In the genomic region with DNA sequence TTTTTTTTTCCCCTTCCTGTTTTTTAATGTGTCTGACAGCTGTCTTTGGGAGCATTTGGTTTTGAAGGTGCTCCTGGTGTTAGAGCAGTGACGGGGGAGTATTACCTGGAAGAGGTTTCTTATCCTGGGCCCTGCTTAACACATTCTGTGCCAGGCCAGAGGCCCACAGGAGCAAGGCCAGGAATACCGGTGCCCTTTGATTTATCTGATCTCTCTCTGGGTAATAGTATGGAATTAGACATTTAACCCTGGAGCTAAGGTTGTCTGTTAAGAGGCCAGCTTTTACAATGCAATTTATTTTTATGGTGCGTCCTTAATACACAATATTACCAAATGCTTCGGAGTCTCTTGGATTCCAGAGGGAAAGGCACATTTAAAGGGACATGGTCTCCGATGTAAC, we compare ENCODE assay signal across 19 cellular contexts. TPM values are rescaled to one million over a fixed set of nuclear protein-coding genes. Genes with fewer than 3 reads are reported as not detected.
DNase-seq lines count a peak whose midpoint lies in the region; ATAC-seq, FAIRE-seq and TF ChIP-seq lines count a peak whose summit lies in the region.
"Had no signal": no experiment of that assay in that cellular context is flagged by ENCODE, and none has a peak within 500 bp of the region (broad histone marks: within the 10 kb centered on the region; RNA-seq: fewer than 3 reads in every experiment).

No MANE protein-coding gene starts in this region.

- no peak overlapping the region for H4K8ac ChIP-seq in H1 (ENCODE audit: extremely low read depth, insufficient read depth, low read length)

- no peak for ATAC-seq in GM18861 (IDR thresholded peaks at IDR 0.05; ENCODE audit: unreplicated experiment)
- no peak for ATAC-seq in GM21723 (IDR thresholded peaks at IDR 0.05; ENCODE audit: unreplicated experiment)

- H3K36me3 ChIP-seq in CD8-positive, alpha-beta memory T cell (ENCODE audit: insufficient read depth, low read length) = peaks cover 5% of the 10 kb centered on the region
- peaks cover 0 to 2% (median 0%) of the 10 kb centered on the region in 4 experiments; a peak in 2 of 8 replicates for H3K36me3 ChIP-seq in H1 (ENCODE audit: control insufficient read depth in 2 of 4, insufficient read depth in 4 of 4, low read length in 3 of 4)
- H3K36me3 ChIP-seq in neural progenitor cell = no peaks in the 10 kb centered on the region
- H3K36me3 ChIP-seq: Peyer's patch, SJSA1 had no signal

- no peak for DNase-seq in CD8-positive, alpha-beta memory T cell
- DNase-seq in NCI-H2171 treated with DMSO at 0.1 percent for 48 hours (lab: John Stamatoyannopoulos, UW) (peak; percentile 92), H1 (ENCODE audit: low read depth in 1 of 2, low spot score in 2 of 2) (no peak), neural progenitor cell (ENCODE audit: low spot score) (no peak), T-helper 9 cell (no peak)
- DNase-seq: Calu3, GF-D8, GOT3, KBM-7, NCI-H1930, NCI-H446, NCI-H526 treated with DMSO at 0.1 percent for 48 hours, Peyer's patch, SW 1271 had no signal

- no peak overlapping the region for H4K5ac ChIP-seq in H1 (ENCODE audit: insufficient read length, low read depth, low read length)

- no peak overlapping the region for H3K9ac ChIP-seq in H1 (replicated peaks in 1 of 4; ENCODE audit: extremely low read depth in 1 of 4, low read depth in 3 of 4, low read length in 3 of 4)
- H3K9ac ChIP-seq in neural progenitor cell = no peak overlapping the region

- H3K4me2 ChIP-seq in H1 (ENCODE audit: insufficient read depth in 1 of 2, low read depth in 2 of 2, low read length in 2 of 2) (no peak overlapping the region), neural progenitor cell (peak overlapping the region; percentile 67)

- POLR2A ChIA-PET in CD8-positive, alpha-beta memory T cell (lab: Charles Lee) = no interaction called here
- POLR2A ChIA-PET in H1 (lab: Charles Lee; ENCODE audit: partially characterized antibody) = interaction anchor here (1.2 to 4.7 kb wide), 3 partner anchors 12 to 21 kb away, joined by 3 to 27 read pairs (median 3); no protein-coding TSS in a partner anchor

- no peak for TF ChIP-seq RAD21 in H1 (IDR thresholded peaks at IDR 0.05 in 1 of 2, conservative IDR thresholded peaks at IDR 0.05 in 1 of 2; ENCODE audit: low read depth in 2 of 2, low read length in 2 of 2)

- H2BK15ac ChIP-seq in H1 (ENCODE audit: low read length) = no peak overlapping the region

- no peak overlapping the region for H3K14ac ChIP-seq in H1 (ENCODE audit: insufficient read length)

- no peak overlapping the region for H2AFZ ChIP-seq in H1 (ENCODE audit: low read length)
- no peak overlapping the region for H2AFZ ChIP-seq in neural progenitor cell (replicated peaks)

- H3K9me3 ChIP-seq in CD8-positive, alpha-beta memory T cell (ENCODE audit: low read length) = no peaks in the 10 kb centered on the region
- H3K9me3 ChIP-seq in H1 (ENCODE audit: insufficient read depth in 2 of 2, low read depth in 1 of 2, low read length in 1 of 2) (no peaks in the 10 kb centered on the region), neural progenitor cell (ENCODE audit: low read depth) (no peaks in the 10 kb centered on the region)
- H3K9me3 ChIP-seq: Peyer's patch, SJSA1 had no signal

- H4K20me1 ChIP-seq in H1 (replicated peaks in 1 of 2; ENCODE audit: control insufficient read depth in 1 of 2, insufficient read depth in 2 of 2, low read length in 2 of 2) = peaks cover 8% of the 10 kb centered on the region in 2 experiments
- H4K20me1 ChIP-seq in neural progenitor cell (ENCODE audit: low read depth) = peaks cover 43% of the 10 kb centered on the region

- peak overlapping the region in 1 of 8 donors; percentile 86 for H3K27ac Mint-ChIP-seq in CD8-positive, alpha-beta memory T cell
- no peak overlapping the region for H3K27ac Mint-ChIP-seq in neural progenitor cell

- peaks cover 0 to 3% of the 10 kb centered on the region in 2 donors for H3K27me3 Mint-ChIP-seq in CD8-positive, alpha-beta memory T cell
- peaks cover 46% of the 10 kb centered on the region for H3K27me3 Mint-ChIP-seq in neural progenitor cell (ENCODE audit: insufficient read depth, low read depth)
- H3K27me3 Mint-ChIP-seq: CD4-positive, alpha-beta memory T cell had no signal

- H2BK12ac ChIP-seq in H1 (ENCODE audit: low read depth, low read length) = 0 out of 2 replicates have a peak overlapping the region, but pooled peaks have one; percentile 50

- CTCF ChIA-PET in CD8-positive, alpha-beta memory T cell (lab: Charles Lee) = interaction anchor here (2.0 kb wide), 1 partner anchor 19 kb away, joined by 5 read pairs; no protein-coding TSS in a partner anchor
- CTCF ChIA-PET in H1 (lab: Charles Lee; ENCODE audit: partially characterized antibody) = interaction anchor here (0.8 to 15.6 kb wide), 11 partner anchors 9 to 154 kb away, joined by 3 to 173 read pairs (median 10); no protein-coding TSS in a partner anchor

- no peaks in the 10 kb centered on the region for H3K9me3 Mint-ChIP-seq in CD8-positive, alpha-beta memory T cell
- peaks cover 5% of the 10 kb centered on the region for H3K9me3 Mint-ChIP-seq in neural progenitor cell
- H3K9me3 Mint-ChIP-seq: CD4-positive, alpha-beta memory T cell had no signal

- no peak overlapping the region for H2AK5ac ChIP-seq in H1 (ENCODE audit: low read depth, low read length)

- no peak for FAIRE-seq in H1 (lab: Jason Lieb, UNC)
- FAIRE-seq: GM19239 had no signal

- H3K18ac ChIP-seq in H1 (ENCODE audit: extremely low read depth, low read length) = no peak overlapping the region

- no peak for TF ChIP-seq EP300 in H1 (IDR thresholded peaks at IDR 0.05; ENCODE audit: borderline replicate concordance in 1 of 2, low read depth in 2 of 2, low read length in 2 of 2)

- no peak overlapping the region for H3K56ac ChIP-seq in H1 (replicated peaks; ENCODE audit: insufficient read length, low read depth, low read length)

- peak overlapping the region; percentile 16 for H3K27ac ChIP-seq in CD8-positive, alpha-beta memory T cell (ENCODE audit: low read depth, low read length)
- H3K27ac ChIP-seq in H1 (ENCODE audit: low read depth, low read length) = no peak overlapping the region
- no peak overlapping the region for H3K27ac ChIP-seq in neural progenitor cell
- H3K27ac ChIP-seq: Peyer's patch, SJSA1 had no signal

- H3F3A ChIP-seq in neural progenitor cell (ENCODE audit: low read depth) = peaks cover 75% of the 10 kb centered on the region

- no peaks in the 10 kb centered on the region for H3K27me3 ChIP-seq in CD8-positive, alpha-beta memory T cell (ENCODE audit: insufficient read depth, low read length, poor library complexity, severe bottlenecking)
- H3K27me3 ChIP-seq in H1 (replicated peaks in 1 of 4; ENCODE audit: control insufficient read depth in 3 of 4, extremely low read depth in 1 of 4, insufficient read depth in 3 of 4, low read length in 3 of 4) (peaks cover 0 to 16% (median 12%) of the 10 kb centered on the region in 4 experiments; a peak in 4 of 7 replicates), neural progenitor cell (peaks cover 5% of the 10 kb centered on the region)
- H3K27me3 ChIP-seq: Peyer's patch, SJSA1 had no signal

- H3K4me1 Mint-ChIP-seq in CD8-positive, alpha-beta memory T cell = peaks cover 60 to 77% (median 61%) of the 10 kb centered on the region in 3 donors
- H3K4me1 Mint-ChIP-seq in neural progenitor cell = peaks cover 86% of the 10 kb centered on the region

- H3K23me2 ChIP-seq in H1 (ENCODE audit: low read depth, low read length) = peaks cover 7% of the 10 kb centered on the region; the same call in 1 of the 2 replicates

- no peak overlapping the region for H3K23ac ChIP-seq in H1 (ENCODE audit: insufficient read length)

- no peak overlapping the region for H4K91ac ChIP-seq in H1 (replicated peaks; ENCODE audit: insufficient read length, low read length)

- H3K79me1 ChIP-seq in H1 (ENCODE audit: low read depth, low read length) = peaks cover 19% of the 10 kb centered on the region

- H3K4ac ChIP-seq in H1 (replicated peaks; ENCODE audit: insufficient read length, low read depth, low read length) = no peak overlapping the region

- TF ChIP-seq POLR2A in H1 (IDR thresholded peaks at IDR 0.05; ENCODE audit: control extremely low read depth in 1 of 2, low read depth in 2 of 2, low read length in 2 of 2) = no peak

- WGBS in H1 (ENCODE audit: extremely low coverage in 1 of 2, insufficient coverage in 1 of 2, insufficient read length in 1 of 2, insufficient replicate concordance in 2 of 2, low coverage in 1 of 2, low lambda C conversion rate in 2 of 2, missing lambda C conversion rate in 1 of 2), 2 experiments = 86% methylated on average over 5 of the region's 5 CpGs; no CpG with 5 or more reads in 1 of the 2 experiments

- no peak overlapping the region for H3K4me3 Mint-ChIP-seq in CD8-positive, alpha-beta memory T cell
- no peak overlapping the region for H3K4me3 Mint-ChIP-seq in neural progenitor cell
- H3K4me3 Mint-ChIP-seq: CD4-positive, alpha-beta memory T cell had no signal

- TF ChIP-seq CTCF in H1 (IDR thresholded peaks at IDR 0.05; ENCODE audit: control extremely low read depth in 1 of 3, insufficient read depth in 1 of 3, low read depth in 1 of 3, low read length in 3 of 3) (no peak), neural progenitor cell (IDR thresholded peaks at IDR 0.05) (no peak)

- no peak overlapping the region for H2BK20ac ChIP-seq in H1 (ENCODE audit: low read length)

- no peak overlapping the region for H3K4me3 ChIP-seq in CD8-positive, alpha-beta memory T cell (ENCODE audit: low read length)
- H3K4me3 ChIP-seq in H1 (ENCODE audit: extremely low read depth in 1 of 4, insufficient read depth in 2 of 4, low read depth in 3 of 4, low read length in 4 of 4) (no peak overlapping the region), neural progenitor cell (no peak overlapping the region)
- H3K4me3 ChIP-seq: Peyer's patch, SJSA1 had no signal

- H3K4me1 ChIP-seq in CD8-positive, alpha-beta memory T cell (ENCODE audit: insufficient read depth, low read length) = peaks cover 31% of the 10 kb centered on the region
- peaks cover 19 to 69% (median 47%) of the 10 kb centered on the region in 4 experiments for H3K4me1 ChIP-seq in H1 (replicated peaks in 1 of 4; ENCODE audit: control insufficient read depth in 3 of 4, insufficient read depth in 4 of 4, low read length in 3 of 4)
- peaks cover 76% of the 10 kb centered on the region for H3K4me1 ChIP-seq in neural progenitor cell

- no peak overlapping the region for H2BK5ac ChIP-seq in H1 (ENCODE audit: low read depth, low read length)

- H3K79me2 ChIP-seq in H1 (ENCODE audit: control insufficient read depth in 1 of 2, insufficient read depth in 2 of 2, low read length in 2 of 2) (peaks cover 0 to 53% of the 10 kb centered on the region in 2 experiments; a peak in 3 of 4 replicates), neural progenitor cell (ENCODE audit: low read depth) (no peaks in the 10 kb centered on the region)

- no peak overlapping the region for H2BK120ac ChIP-seq in H1 (replicated peaks; ENCODE audit: low read depth, low read length)

- peaks cover 0 to 14% (median 5%) of the 10 kb centered on the region in 3 donors for H3K36me3 Mint-ChIP-seq in CD8-positive, alpha-beta memory T cell
- H3K36me3 Mint-ChIP-seq in neural progenitor cell = no peaks in the 10 kb centered on the region

RNA-seq across cellular contexts. Expression of a gene that starts 37.2 kb away (rescaled TPM):
- total RNA-seq in CD8-positive, alpha-beta memory T cell = 10 to 100 TPM; 27.8 to 28.5 TPM
- 5.5 TPM for polyA plus RNA-seq in CD8-positive, alpha-beta memory T cell
- total RNA-seq in H1 (2021; fragmentation: NEBNext Ultra II Directional; extraction: Animal tissue kit (Norgen Biotek cat#: 25700)) = 65.6 and 66.2 TPM in 2 replicates
- 26.0 and 40.0 TPM in 2 replicates for polyA plus RNA-seq in H1 (2011; rRNA removed)
- 26.5 TPM for polyA plus RNA-seq in H1 (2011; cell fraction: cytosol; rRNA removed)
- 123 TPM for polyA plus RNA-seq in H1 (2011; cell fraction: nucleus; rRNA removed)
- polyA plus RNA-seq in H1 (2012, experiment 1 of 2) = 42.4 to 51.0 TPM (median 44.8 TPM) in 4 replicates
- polyA plus RNA-seq in H1 (2012, experiment 2 of 2) = 18.4 TPM
- 30.0 TPM for polyA plus RNA-seq in H1 (2013, experiment 1 of 2)
- polyA plus RNA-seq in H1 (2013, experiment 2 of 2) = 30.1 TPM
- polyA minus RNA-seq in H1 (2011; rRNA and poly(A)+ RNA removed) = 35.8 and 37.6 TPM in 2 replicates
- 76.6 TPM for polyA minus RNA-seq in H1 (2011; cell fraction: cytosol; rRNA and poly(A)+ RNA removed)
- 93.7 TPM for polyA minus RNA-seq in H1 (2011; cell fraction: nucleus; rRNA and poly(A)+ RNA removed)
- total RNA-seq in neural progenitor cell (ENCODE audit: low replicate concordance) = 7.7 and 20.4 TPM in 2 replicates
